Comparison of ENCODE assay signal across 11 cellular contexts in the genomic region with DNA sequence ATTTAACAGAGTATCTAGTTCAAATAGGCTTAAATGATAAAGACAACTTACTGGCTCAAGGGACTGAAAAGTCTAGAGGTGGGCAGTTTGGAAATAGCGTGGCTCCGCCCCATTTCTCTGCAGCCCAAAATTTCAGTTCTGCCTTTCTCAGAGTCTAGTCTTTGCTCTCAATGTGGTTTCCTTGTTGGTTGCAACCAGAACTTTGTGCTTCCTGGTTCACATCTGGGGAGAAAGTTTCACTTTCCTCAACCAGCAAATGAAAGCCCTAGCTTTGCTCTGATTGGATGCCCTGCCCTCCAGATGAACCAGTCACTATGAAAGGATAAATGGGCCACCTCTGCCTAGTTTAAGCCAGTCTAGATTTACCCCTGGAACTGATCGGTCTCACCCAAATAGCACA. TPM values are rescaled to one million over a fixed set of nuclear protein-coding genes. Genes with fewer than 3 reads are reported as not detected.
DNase-seq lines count a peak whose midpoint lies in the region; ATAC-seq and TF ChIP-seq lines count a peak whose summit lies in the region.
"Had no signal": no experiment of that assay in that cellular context is flagged by ENCODE, and none has a peak within 500 bp of the region (broad histone marks: within the 10 kb centered on the region; RNA-seq: fewer than 3 reads in every experiment).

No MANE protein-coding gene starts in this region.

- H3K27me3 ChIP-seq in colonic mucosa, result no peaks in the 10 kb centered on the region
- H3K27me3 ChIP-seq: foreskin keratinocyte had no signal

- H3K9me3 Mint-ChIP-seq in CD14-positive monocyte, result peaks cover 2 to 6% (median 4%) of the 10 kb centered on the region in 7 donors
- H3K9me3 Mint-ChIP-seq: CD4-positive, alpha-beta T cell had no signal

- peaks cover 0 to 6% (median 0%) of the 10 kb centered on the region in 3 donors for H3K27me3 Mint-ChIP-seq in CD14-positive monocyte (ENCODE audit: low read depth in 3 of 3)

- H3K9ac ChIP-seq in colonic mucosa (ENCODE audit: low read depth in 2 of 2, low read length in 2 of 2), result no peak overlapping the region

- ATAC-seq in GM19351 (IDR thresholded peaks at IDR 0.05; ENCODE audit: unreplicated experiment) (peak; percentile 97), HG03097 (IDR thresholded peaks at IDR 0.05; ENCODE audit: low FRiP score, unreplicated experiment) (peak; percentile 95)
- ATAC-seq: foreskin keratinocyte had no signal

- H3K4me3 ChIP-seq in colonic mucosa, result no peak overlapping the region

- no peak overlapping the region for H3K27ac ChIP-seq in colonic mucosa
- H3K27ac ChIP-seq: foreskin keratinocyte had no signal

- no peaks in the 10 kb centered on the region for H3K9me3 ChIP-seq in colonic mucosa

- H3K4me3 Mint-ChIP-seq in CD14-positive monocyte, result peak overlapping the region; percentile 78 to 88
- H3K4me3 Mint-ChIP-seq: CD4-positive, alpha-beta T cell had no signal

- H3K4me1 ChIP-seq in colonic mucosa, result no peaks in the 10 kb centered on the region
- H3K4me1 ChIP-seq: foreskin keratinocyte had no signal

- H3K36me3 ChIP-seq in colonic mucosa, result no peaks in the 10 kb centered on the region

- H3K4me1 Mint-ChIP-seq in CD14-positive monocyte, result peaks cover 16% of the 10 kb centered on the region

- intact Hi-C loops in CD14-positive monocyte (cut with micrococcal nuclease), result loop anchor here in 1 of 2 donors (10.0 kb wide), 1 partner anchor 1203 kb away; no protein-coding TSS in a partner anchor
- intact Hi-C loops in colonic mucosa (cut with DNase I), result no loop called here

- no peak for TF ChIP-seq CTCF in CD14-positive monocyte (IDR thresholded peaks at IDR 0.05)
- TF ChIP-seq CTCF in colonic mucosa (IDR thresholded peaks at IDR 0.05), result no peak

- DNase-seq in CD14-positive monocyte (ENCODE audit: low spot score) (peak; percentile 48), RPMI8226 (peak; percentile 50), mucosa of gallbladder (ENCODE audit: low spot score) (no peak), SW 1271 (lab: John Stamatoyannopoulos, UW) (no peak), colonic mucosa (no peak), NCI-H187 (lab: John Stamatoyannopoulos, UW) (no peak)
- DNase-seq: CD4-positive, alpha-beta T cell; foreskin keratinocyte; NCI-H1436 had no signal

- H3K36me3 Mint-ChIP-seq in CD14-positive monocyte, result no peaks in the 10 kb centered on the region

- peak overlapping the region; percentile 87 to 94 (median 92) for H3K27ac Mint-ChIP-seq in CD14-positive monocyte
- H3K27ac Mint-ChIP-seq: CD4-positive, alpha-beta T cell had no signal

RNA-seq across cellular contexts. Expression of a gene that starts 14.9 kb away (rescaled TPM):
- not detected for polyA plus RNA-seq in CD14-positive monocyte
- total RNA-seq in mucosa of gallbladder (0.37 TPM), colonic mucosa (under 1 TPM in 1 of 2 donors, not detected in 1; 0.11 TPM)

RNA-seq across cellular contexts. Expression of a gene that starts 19.9 kb away (rescaled TPM):
- polyA plus RNA-seq in CD14-positive monocyte, result not detected
- total RNA-seq in mucosa of gallbladder (not detected), colonic mucosa (not detected)
- total RNA-seq: CD4-positive, alpha-beta T cell; foreskin keratinocyte had no signal
- polyA plus RNA-seq: foreskin keratinocyte had no signal

Comparison
In these comparisons a context has a peak if more than half of its experiments do, and no peak if none do; other contexts are left out.
1. DNase-seq: peak in CD14-positive monocyte (single experiment) and RPMI8226 (single experiment); none in mucosa of gallbladder (single experiment), SW 1271 (0 of 2), colonic mucosa (single experiment) and NCI-H187 (0 of 2).